In genomic region chr2:118055512-118056164, GRCh38 we compare ENCODE assay signal across 8 cellular contexts.
DNase-seq lines count a peak whose midpoint lies in the region; ATAC-seq lines count a peak whose summit lies in the region.

No MANE protein-coding gene starts in this region.

- peaks cover 8% of the 10 kb centered on the region for H3K4me1 Mint-ChIP-seq in stimulated activated naive CD8-positive, alpha-beta T cell treated with anti-CD3 and anti-CD28 coated beads, Interleukin-15, amount 100 ng/mL, for 72 hours

- H3K27ac Mint-ChIP-seq in stimulated activated naive CD8-positive, alpha-beta T cell treated with anti-CD3 and anti-CD28 coated beads, Interleukin-15, amount 100 ng/mL, for 72 hours, result no peak overlapping the region

- H3K9me3 Mint-ChIP-seq in stimulated activated naive CD8-positive, alpha-beta T cell treated with anti-CD3 and anti-CD28 coated beads, Interleukin-15, amount 100 ng/mL, for 72 hours, result no peaks in the 10 kb centered on the region

- peak; percentile 50 for ATAC-seq in stimulated activated naive CD8-positive, alpha-beta T cell treated with anti-CD3 and anti-CD28 coated beads, Interleukin-15, Interleukin-2, amounts not matched to agents 100 U/mL and 50 U/mL, for 24 hours
- no peak for ATAC-seq in stimulated activated naive CD8-positive, alpha-beta T cell treated with anti-CD3 and anti-CD28 coated beads, Interleukin-15, amount 100 ng/mL, for 72 hours
- ATAC-seq in HG02884 (IDR thresholded peaks at IDR 0.05; ENCODE audit: unreplicated experiment), result peak; percentile 80

- H3K27me3 Mint-ChIP-seq in stimulated activated naive CD8-positive, alpha-beta T cell treated with anti-CD3 and anti-CD28 coated beads, Interleukin-15, amount 100 ng/mL, for 72 hours, result peaks cover 71% of the 10 kb centered on the region

- H3K4me3 Mint-ChIP-seq in stimulated activated naive CD8-positive, alpha-beta T cell treated with anti-CD3 and anti-CD28 coated beads, Interleukin-15, amount 100 ng/mL, for 72 hours, result no peak overlapping the region

- no peak for DNase-seq in stimulated activated naive CD8-positive, alpha-beta T cell treated with anti-CD3 and anti-CD28 coated beads, Interleukin-15, Interleukin-2, amounts not matched to agents 100 U/mL and 50 U/mL, for 24 hours
- DNase-seq in stimulated activated naive CD8-positive, alpha-beta T cell treated with anti-CD3 and anti-CD28 coated beads, Interleukin-15, amount 100 ng/mL, for 72 hours, result no peak
- DNase-seq in NAMALWA (ENCODE audit: low spot score) (peak; percentile 64), T-helper 9 cell (no peak), NCI-H2196 treated with DMSO at 0.1 percent for 48 hours (lab: John Stamatoyannopoulos, UW; ENCODE audit: unreplicated experiment) (no peak), ecto neural progenitor cell (ENCODE audit: low spot score) (no peak), nucleus accumbens (lab: John Stamatoyannopoulos, UW) (no peak)
